Comparison of ENCODE assay signal across 20 cellular contexts in genomic region chr20:32976746-32977145, GRCh38. TPM values are rescaled to one million over a fixed set of nuclear protein-coding genes. Genes with fewer than 3 reads are reported as not detected.
A peak's percentile ranks its signal among the peaks of the same experiment; 100 is the strongest.
DNase-seq lines count a peak whose midpoint lies in the region; ATAC-seq and TF ChIP-seq lines count a peak whose summit lies in the region.
"Had no signal": no experiment of that assay in that cellular context is flagged by ENCODE, and none has a peak within 500 bp of the region (broad histone marks: within the 10 kb centered on the region; RNA-seq: fewer than 3 reads in every experiment).

No MANE protein-coding gene starts in this region.

- H3K27ac ChIP-seq in left ventricle myocardium inferior (replicated peaks): peak overlapping the region; percentile 61
- peak overlapping the region; percentile 69 for H3K27ac ChIP-seq in temporal lobe (ENCODE audit: low read depth, low read length)
- no peak overlapping the region for H3K27ac ChIP-seq in ovary
- H3K27ac ChIP-seq: ascending aorta, hepatocyte, sigmoid colon, testis had no signal

- H3K4me1 ChIP-seq in left ventricle myocardium inferior (peaks cover 11% of the 10 kb centered on the region), NT2/D1 (ENCODE audit: insufficient read depth, insufficient read length) (peaks cover 16% of the 10 kb centered on the region), ovary (ENCODE audit: insufficient read depth) (no peaks in the 10 kb centered on the region)
- H3K4me1 ChIP-seq: ascending aorta, sigmoid colon, testis had no signal

- no peak for DNase-seq in left ventricle myocardium inferior
- no peak for DNase-seq in left ventricle myocardium superior
- no peak for DNase-seq in NT2/D1 (ENCODE audit: low read depth, low spot score)
- DNase-seq in central memory CD8-positive, alpha-beta T cell (ENCODE audit: low spot score in 2 of 2): no peak
- no peak for DNase-seq in stimulated activated CD4-positive, alpha-beta T cell treated with anti-CD3 and anti-CD28 coated beads, Interleukin-2, amount 100 ng/mL, for 48 hours
- no peak for DNase-seq in NCI-H2196 (lab: John Stamatoyannopoulos, UW; ENCODE audit: unreplicated experiment)
- no peak for DNase-seq in ovary
- DNase-seq: activated CD4-positive, CD25-positive, alpha-beta regulatory T cell treated with anti-CD3 and anti-CD28 coated beads, Interleukin-2, amount 50 U/mL, for 72 hours; midbrain; NCI-H2029; NCI-H510A; SHP77 treated with DMSO at 0.1 percent for 48 hours; sigmoid colon; stimulated activated CD4-positive, alpha-beta T cell treated with anti-CD3 and anti-CD28 coated beads, Interleukin-1b, Interleukin-23, amount 100 ng/mL, for 48 hours; testis had no signal

- H3K36me3 ChIP-seq in left ventricle myocardium inferior (no peaks in the 10 kb centered on the region), NT2/D1 (ENCODE audit: insufficient read depth, insufficient read length, low read length) (no peaks in the 10 kb centered on the region), ovary (no peaks in the 10 kb centered on the region)
- H3K36me3 ChIP-seq: ascending aorta, sigmoid colon had no signal

- H3K9me3 Mint-ChIP-seq in central memory CD8-positive, alpha-beta T cell: peaks cover 5% of the 10 kb centered on the region

- peak overlapping the region; percentile 32 for H3K9ac ChIP-seq in NT2/D1 (ENCODE audit: insufficient read length, low read depth)

- H3K27me3 ChIP-seq in left ventricle myocardium inferior (ENCODE audit: low read depth): no peaks in the 10 kb centered on the region
- H3K27me3 ChIP-seq in NT2/D1 (ENCODE audit: insufficient read depth, insufficient read length): no peaks in the 10 kb centered on the region
- no peaks in the 10 kb centered on the region for H3K27me3 ChIP-seq in ovary
- H3K27me3 ChIP-seq: ascending aorta, hepatocyte, sigmoid colon, testis had no signal

- no peaks in the 10 kb centered on the region for H3K27me3 Mint-ChIP-seq in central memory CD8-positive, alpha-beta T cell

- no peak for TF ChIP-seq EP300 in ovary (IDR thresholded peaks at IDR 0.05)

- peak overlapping the region; percentile 51 for H3K27ac Mint-ChIP-seq in central memory CD8-positive, alpha-beta T cell (ENCODE audit: low read depth)

- H3K9me3 ChIP-seq in left ventricle myocardium inferior (replicated peaks) (no peaks in the 10 kb centered on the region), NT2/D1 (ENCODE audit: insufficient read depth, low read length) (no peaks in the 10 kb centered on the region), ovary (no peaks in the 10 kb centered on the region)
- H3K9me3 ChIP-seq: ascending aorta, sigmoid colon, testis had no signal

- intact Hi-C loops in left ventricle myocardium inferior (cut with micrococcal nuclease) (no loop called here), left ventricle myocardium superior (cut with micrococcal nuclease) (no loop called here), ovary (cut with DNase I) (no loop called here)

- TF ChIP-seq CTCF in left ventricle myocardium inferior (IDR thresholded peaks at IDR 0.05; ENCODE audit: borderline replicate concordance) (no peak), ovary (IDR thresholded peaks at IDR 0.05) (no peak)

- TF ChIP-seq POLR2A in ovary (IDR thresholded peaks at IDR 0.05): no peak

- H3K4me1 Mint-ChIP-seq in central memory CD8-positive, alpha-beta T cell: peaks cover 22% of the 10 kb centered on the region

- no peak overlapping the region for H3K4me3 Mint-ChIP-seq in central memory CD8-positive, alpha-beta T cell

- no peak overlapping the region for H3K4me3 ChIP-seq in left ventricle myocardium inferior
- H3K4me3 ChIP-seq in NT2/D1 (ENCODE audit: insufficient read length, low read depth): no peak overlapping the region
- H3K4me3 ChIP-seq in ovary: no peak overlapping the region
- H3K4me3 ChIP-seq: ascending aorta, hepatocyte, sigmoid colon, testis had no signal

- WGBS in ovary, 3 donors: 74 to 83% (median 78%) methylated on average over 6 of the region's 6 CpGs

- ATAC-seq in left ventricle myocardium superior: no peak
- ATAC-seq in central memory CD8-positive, alpha-beta T cell (replicated peaks; ENCODE audit: extremely low read depth, poor library complexity, severe bottlenecking): no peak

- H3K36me3 Mint-ChIP-seq in central memory CD8-positive, alpha-beta T cell (ENCODE audit: insufficient read depth): peaks cover 5% of the 10 kb centered on the region

RNA-seq across cellular contexts. Expression of gene SUN5, which starts 27.5 kb away (rescaled TPM):
- total RNA-seq in left ventricle myocardium inferior (not detected), left ventricle myocardium superior (not detected), temporal lobe (not detected), ovary (not detected)
- polyA plus RNA-seq in ovary: not detected
- total RNA-seq: ascending aorta, hepatocyte, kidney epithelial cell, MCF 10A, sigmoid colon had no signal
- polyA plus RNA-seq: hepatocyte, sigmoid colon had no signal

RNA-seq across cellular contexts. Expression of gene BPIFB2, which starts 30.8 kb away (rescaled TPM):
- not detected for total RNA-seq in left ventricle myocardium inferior
- not detected for total RNA-seq in left ventricle myocardium superior
- total RNA-seq in temporal lobe: not detected
- under 1 TPM in 1 of 7 donors, not detected in 6; 0.26 TPM for total RNA-seq in ovary
- not detected for polyA plus RNA-seq in ovary
- total RNA-seq: ascending aorta, kidney epithelial cell, MCF 10A, sigmoid colon had no signal
- polyA plus RNA-seq: sigmoid colon had no signal

RNA-seq across cellular contexts. Expression of gene BPIFB6, which starts 54.7 kb away (rescaled TPM):
- total RNA-seq in left ventricle myocardium inferior (not detected), left ventricle myocardium superior (not detected), temporal lobe (not detected), ovary (not detected)
- polyA plus RNA-seq in ovary: not detected
- total RNA-seq: ascending aorta, hepatocyte, kidney epithelial cell, MCF 10A, sigmoid colon had no signal
- polyA plus RNA-seq: hepatocyte, sigmoid colon had no signal

Comparison
In these comparisons a context has a peak if more than half of its experiments do, and no peak if none do; other contexts are left out.
1. H3K27ac ChIP-seq: peak in left ventricle myocardium inferior (single experiment) and temporal lobe (single experiment); none in ovary (0 of 2).